15 cellular contexts compared by ENCODE assay signal in genomic region chr10:1402016-1402820, GRCh38.
"Had no signal": no experiment of that assay in that cellular context is flagged by ENCODE, and none has a peak within 500 bp of the region (broad histone marks: within the 10 kb centered on the region; RNA-seq: fewer than 3 reads in every experiment).

No MANE protein-coding gene starts in this region.

- ATAC-seq: esophagus mucosa, left lung, pancreas had no signal

- H3K27me3 Mint-ChIP-seq: activated naive CD4-positive, alpha-beta T cell treated with anti-CD3 and anti-CD28 coated beads, Interleukin-2, amount 10 ng/mL, durations not matched to agents 7 days and 5 days; dendritic cell treated with granulocyte-macrophage colony-stimulating factor and Interleukin-4, amounts not matched to agents 40 ng/mL and 50 ng/mL, for 4 days had no signal

- H3K4me3 Mint-ChIP-seq: activated naive CD4-positive, alpha-beta T cell treated with anti-CD3 and anti-CD28 coated beads, Interleukin-2, amount 10 ng/mL, durations not matched to agents 7 days and 5 days; activated T-helper 1 cell treated with anti-CD3 and anti-CD28 coated beads, Interleukin-12 subunit alpha, Interleukin-12 subunit beta, Interleukin-2, Interleukin-4 antibody, amounts not matched to agents 30 ng/mL and 10 ng/mL and 1 ng/mL, durations not matched to agents 14 hours and 24 hours and 36 hours; dendritic cell treated with granulocyte-macrophage colony-stimulating factor and Interleukin-4, amounts not matched to agents 40 ng/mL and 50 ng/mL, for 4 days; natural killer cell treated with Interleukin-12 subunit alpha and Interleukin-12 subunit beta and Interleukin-15 and Interleukin-18, amount 100 ng/mL, for 72 hours had no signal

- H3K4me1 Mint-ChIP-seq: activated naive CD4-positive, alpha-beta T cell treated with anti-CD3 and anti-CD28 coated beads, Interleukin-2, amount 10 ng/mL, durations not matched to agents 7 days and 5 days had no signal

- H3K36me3 Mint-ChIP-seq: activated naive CD4-positive, alpha-beta T cell treated with anti-CD3 and anti-CD28 coated beads, Interleukin-2, amount 10 ng/mL, durations not matched to agents 7 days and 5 days; natural killer cell treated with Interleukin-12 subunit alpha and Interleukin-12 subunit beta and Interleukin-15 and Interleukin-18, amount 100 ng/mL, for 72 hours had no signal

- H3K36me3 ChIP-seq: left lung, pancreas, tibial artery had no signal

- H3K27ac Mint-ChIP-seq: activated naive CD4-positive, alpha-beta T cell treated with anti-CD3 and anti-CD28 coated beads, Interleukin-2, amount 10 ng/mL, durations not matched to agents 7 days and 5 days; activated T-helper 1 cell treated with anti-CD3 and anti-CD28 coated beads, Interleukin-12 subunit alpha, Interleukin-12 subunit beta, Interleukin-2, Interleukin-4 antibody, amounts not matched to agents 30 ng/mL and 10 ng/mL and 1 ng/mL, durations not matched to agents 14 hours and 24 hours and 36 hours; dendritic cell treated with granulocyte-macrophage colony-stimulating factor and Interleukin-4, amounts not matched to agents 40 ng/mL and 50 ng/mL, for 4 days; natural killer cell treated with Interleukin-12 subunit alpha and Interleukin-12 subunit beta and Interleukin-15 and Interleukin-18, amount 100 ng/mL, for 72 hours had no signal

- DNase-seq: activated CD4-positive, alpha-beta T cell treated with anti-CD3 and anti-CD28 coated beads, Interleukin-2, amount 50 U/mL, for 1 hour; activated CD4-positive, CD25-positive, alpha-beta regulatory T cell; activated naive CD4-positive, alpha-beta T cell treated with anti-CD3 and anti-CD28 coated beads, Interleukin-2, amount 10 ng/mL, durations not matched to agents 7 days and 5 days; central memory CD4-positive, alpha-beta T cell; foreskin fibroblast; left lung; SHP77; stimulated activated CD4-positive, alpha-beta T cell treated with anti-CD3 and anti-CD28 coated beads, Interleukin-4, amount 100 ng/mL, for 4 hours; T-helper 2 cell had no signal

- H3K9me3 ChIP-seq: left lung, pancreas, tibial artery had no signal

- H3K9me3 Mint-ChIP-seq: activated naive CD4-positive, alpha-beta T cell treated with anti-CD3 and anti-CD28 coated beads, Interleukin-2, amount 10 ng/mL, durations not matched to agents 7 days and 5 days; activated T-helper 1 cell treated with anti-CD3 and anti-CD28 coated beads, Interleukin-12 subunit alpha, Interleukin-12 subunit beta, Interleukin-2, Interleukin-4 antibody, amounts not matched to agents 30 ng/mL and 10 ng/mL and 1 ng/mL, durations not matched to agents 14 hours and 24 hours and 36 hours; dendritic cell treated with granulocyte-macrophage colony-stimulating factor and Interleukin-4, amounts not matched to agents 40 ng/mL and 50 ng/mL, for 4 days; natural killer cell treated with Interleukin-12 subunit alpha and Interleukin-12 subunit beta and Interleukin-15 and Interleukin-18, amount 100 ng/mL, for 72 hours had no signal

- H3K4me1 ChIP-seq: left lung, pancreas, tibial artery had no signal

- H3K4me3 ChIP-seq: left lung, pancreas, tibial artery had no signal

- H3K27ac ChIP-seq: left lung, pancreas, tibial artery had no signal
